Comparison of ENCODE assay signal across 26 cellular contexts in genomic region chr1:152466217-152466616, GRCh38. TPM values are rescaled to one million over a fixed set of nuclear protein-coding genes. Genes with fewer than 3 reads are reported as not detected.
DNase-seq lines count a peak whose midpoint lies in the region; ATAC-seq, FAIRE-seq and TF ChIP-seq lines count a peak whose summit lies in the region.
"Had no signal": no experiment of that assay in that cellular context is flagged by ENCODE, and none has a peak within 500 bp of the region (broad histone marks: within the 10 kb centered on the region; RNA-seq: fewer than 3 reads in every experiment).

No MANE protein-coding gene starts in this region.

- peaks cover 0 to 10% (median 3%) of the 10 kb centered on the region in 7 donors for H3K9me3 Mint-ChIP-seq in CD14-positive monocyte

- H3K4me3 Mint-ChIP-seq in CD14-positive monocyte: no peak overlapping the region
- H3K4me3 Mint-ChIP-seq: CD4-positive, alpha-beta memory T cell had no signal

- H3K9ac ChIP-seq in GM12878 (ENCODE audit: control insufficient read depth, insufficient read depth, low read length): no peak overlapping the region
- H3K9ac ChIP-seq: BLaER1 treated with 17β-estradiol and CSF1 and Interleukin-3, amounts not matched to agents 10 nM and 100 nM; GM23248 had no signal

- no peak for TF ChIP-seq POLR2A in GM12878 (IDR thresholded peaks at IDR 0.05; ENCODE audit: low read depth, low read length)

- H3K4me2 ChIP-seq in GM12878 (ENCODE audit: control insufficient read depth, insufficient read depth): no peak overlapping the region
- H3K4me2 ChIP-seq: A549; BLaER1 treated with 17β-estradiol and CSF1 and Interleukin-3, amounts not matched to agents 10 nM and 100 nM had no signal

- no peaks in the 10 kb centered on the region for H3K27me3 ChIP-seq in GM12878 (replicated peaks in 1 of 2; ENCODE audit: control insufficient read depth in 2 of 2, insufficient read depth in 2 of 2, low read length in 1 of 2)
- H3K27me3 ChIP-seq: BLaER1 treated with 17β-estradiol and CSF1 and Interleukin-3, amounts not matched to agents 10 nM and 100 nM had no signal

- TF ChIP-seq RAD21 in GM12878 (IDR thresholded peaks at IDR 0.05; ENCODE audit: insufficient read depth, low read depth, low read length): no peak

- FAIRE-seq in A204.1 (lab: Jason Lieb, UNC): peak; percentile 76
- peak; percentile 7 for FAIRE-seq in GM12878 (lab: Jason Lieb, UNC)
- FAIRE-seq in islet of Langerhans (lab: Jason Lieb, UNC): peak; percentile 17
- FAIRE-seq: A549, GM12892, GM19239, H1 had no signal

- DNase-seq in GM12878 (ENCODE audit: low read depth, low spot score) (no peak), CD14-positive monocyte (ENCODE audit: low spot score) (no peak), T1000 (lab: John Stamatoyannopoulos, UW) (no peak)
- DNase-seq: ACHN; AML-193; BE2C; Calu3; CD4-positive, alpha-beta memory T cell; COR-L47; DMS53; DMS79 treated with DMSO at 0.1 percent for 48 hours; GF-D8; GM23248; H7; HCEC 1CT had no signal

- H3K4me3 ChIP-seq in GM12878: no peak overlapping the region
- H3K4me3 ChIP-seq: A549; BLaER1 treated with 17β-estradiol and CSF1 and Interleukin-3, amounts not matched to agents 10 nM and 100 nM; GM23248 had no signal

- SMC1A ChIA-PET in GM12878 (lab: Charles Lee; ENCODE audit: uncharacterized antibody, unreplicated experiment): no interaction called here

- H3K27me3 Mint-ChIP-seq in CD14-positive monocyte (ENCODE audit: low read depth in 3 of 3): peaks cover 6 to 15% (median 6%) of the 10 kb centered on the region in 3 donors

- no peak overlapping the region for H2AFZ ChIP-seq in GM12878 (ENCODE audit: control insufficient read depth, low read depth, low read length)
- H2AFZ ChIP-seq: GM23248 had no signal

- in situ Hi-C loops in GM12878 (cut with MboI): no loop called here

- no peak overlapping the region for H3K27ac Mint-ChIP-seq in CD14-positive monocyte
- H3K27ac Mint-ChIP-seq: CD4-positive, alpha-beta memory T cell had no signal

- H3K4me1 Mint-ChIP-seq in CD14-positive monocyte: peaks cover 2% of the 10 kb centered on the region

- no peak overlapping the region for H3K27ac ChIP-seq in GM12878 (ENCODE audit: control insufficient read depth, insufficient read depth)
- H3K27ac ChIP-seq: 22Rv1; A549; BLaER1 treated with 17β-estradiol and CSF1 and Interleukin-3, amounts not matched to agents 10 nM and 100 nM; GM23248 had no signal

- TF ChIP-seq CTCF in GM12878 (IDR thresholded peaks at IDR 0.05 in 2 of 3, conservative IDR thresholded peaks at IDR 0.05 in 1 of 3; ENCODE audit: control insufficient read depth in 2 of 3, extremely low read depth in 1 of 3, insufficient read depth in 1 of 3, low read depth in 3 of 3, low read length in 3 of 3) (no peak), CD14-positive monocyte (IDR thresholded peaks at IDR 0.05) (no peak)

- RAD21 ChIA-PET in GM12878 (lab: Charles Lee; ENCODE audit: unreplicated experiment): no interaction called here

- ATAC-seq in GM12878 (no peak), HG03565 (IDR thresholded peaks at IDR 0.05; ENCODE audit: unreplicated experiment) (no peak)
- ATAC-seq: A549 had no signal

- WGBS in GM12878 (ENCODE audit: insufficient coverage, insufficient replicate concordance, low lambda C conversion rate, missing lambda C conversion rate): 39% methylated on average over 1 of the region's 1 CpG

- no peak for TF ChIP-seq EP300 in GM12878 (IDR thresholded peaks at IDR 0.05; ENCODE audit: borderline replicate concordance in 1 of 2, control insufficient read depth in 1 of 2, low read depth in 2 of 2, low read length in 2 of 2)

- H3K4me1 ChIP-seq in GM12878 (ENCODE audit: control insufficient read depth, insufficient read depth, low read length): no peaks in the 10 kb centered on the region
- H3K4me1 ChIP-seq: A549; BE2C; BLaER1 treated with 17β-estradiol and CSF1 and Interleukin-3, amounts not matched to agents 10 nM and 100 nM had no signal

- no peaks in the 10 kb centered on the region for H4K20me1 ChIP-seq in GM12878 (ENCODE audit: control insufficient read depth, insufficient read depth)
- H4K20me1 ChIP-seq: BLaER1 treated with 17β-estradiol and CSF1 and Interleukin-3, amounts not matched to agents 10 nM and 100 nM had no signal

- CTCF ChIA-PET in GM12878 (lab: Yijun Ruan, JAX): interaction anchor here (0.9 kb wide), 1 partner anchor 26 kb away, joined by 3 read pairs; no protein-coding TSS in a partner anchor

- no peaks in the 10 kb centered on the region for H3K79me2 ChIP-seq in GM12878 (ENCODE audit: control insufficient read depth, insufficient read depth, low read length)

- H3K9me3 ChIP-seq in GM12878 (replicated peaks; ENCODE audit: control insufficient read depth, insufficient read depth, low read length): no peaks in the 10 kb centered on the region
- H3K9me3 ChIP-seq: BE2C had no signal

- POLR2A ChIA-PET in GM12878 (lab: Charles Lee): no interaction called here

- no TSS peak for BruUV-seq in GM12878 (replicated peaks; lab: Mats Ljungman, UMichigan)

- H3K36me3 ChIP-seq in GM12878 (ENCODE audit: control insufficient read depth in 2 of 2, insufficient read depth in 2 of 2, low read length in 1 of 2): no peaks in the 10 kb centered on the region
- H3K36me3 ChIP-seq: BE2C; BLaER1 treated with 17β-estradiol and CSF1 and Interleukin-3, amounts not matched to agents 10 nM and 100 nM had no signal

- no peaks in the 10 kb centered on the region for H3K36me3 Mint-ChIP-seq in CD14-positive monocyte
- H3K36me3 Mint-ChIP-seq: CD4-positive, alpha-beta memory T cell had no signal

- intact Hi-C loops in GM12878 (cut with micrococcal nuclease; ENCODE audit: unreplicated experiment) (no loop called here), CD14-positive monocyte (cut with micrococcal nuclease) (no loop called here)

RNA-seq across cellular contexts. Expression of gene LCE5A, which starts 44.4 kb away (rescaled TPM):
- not detected in 2 replicates for total RNA-seq in GM12878 (2013; cell fraction: nucleolus; rRNA removed)
- not detected in 2 replicates for total RNA-seq in GM12878 (2014; rRNA removed)
- total RNA-seq in GM12878 (2014; rRNA removed; fragmentation: Illumina TruSeq; extraction: Trizol): not detected in 2 replicates
- not detected in 2 replicates for total RNA-seq in GM12878 (2021)
- not detected for polyA plus RNA-seq in GM12878 (2011; ENCODE audit: low read depth)
- not detected in 2 replicates for polyA plus RNA-seq in GM12878 (2011; rRNA removed)
- not detected in 2 replicates for polyA plus RNA-seq in GM12878 (2011; cell fraction: cytosol; rRNA removed)
- not detected in 2 replicates for polyA plus RNA-seq in GM12878 (2011; cell fraction: nucleus; rRNA removed)
- not detected in 2 replicates for polyA plus RNA-seq in GM12878 (2012)
- not detected in 2 replicates for polyA plus RNA-seq in GM12878 (2014; fragmentation: Illumina TruSeq; extraction: Trizol)
- not detected for polyA plus RNA-seq in GM12878 (2014; fragmentation: Nextera tagmentation; extraction: Ambion mirVana)
- not detected in 2 replicates for polyA plus RNA-seq in GM12878 (2014; rRNA removed)
- not detected for polyA plus RNA-seq in GM12878 (2016; fragmentation: Nextera tagmentation; extraction: Ambion mirVana)
- polyA minus RNA-seq in GM12878 (2011; rRNA and poly(A)+ RNA removed): not detected in 2 replicates
- not detected in 2 replicates for polyA minus RNA-seq in GM12878 (2011; cell fraction: cytosol; rRNA and poly(A)+ RNA removed)
- polyA minus RNA-seq in GM12878 (2011; cell fraction: nucleus; rRNA and poly(A)+ RNA removed): not detected in 2 replicates
- polyA plus RNA-seq in CD14-positive monocyte: not detected
- total RNA-seq: Calu3; CD4-positive, alpha-beta memory T cell; Daoy; G401; GM23248; H1; H7 had no signal
- polyA plus RNA-seq: A549; CD4-positive, alpha-beta memory T cell; GM23248; H1 had no signal

RNA-seq across cellular contexts. Expression of gene CRCT1, which starts 48.1 kb away (rescaled TPM):
- total RNA-seq in GM12878 (2013; cell fraction: nucleolus; rRNA removed): not detected in 2 replicates
- total RNA-seq in GM12878 (2014; rRNA removed): not detected in 2 replicates
- not detected in 2 replicates for total RNA-seq in GM12878 (2014; rRNA removed; fragmentation: Illumina TruSeq; extraction: Trizol)
- total RNA-seq in GM12878 (2021): not detected in 2 replicates
- polyA plus RNA-seq in GM12878 (2011; ENCODE audit: low read depth): not detected
- polyA plus RNA-seq in GM12878 (2011; rRNA removed): not detected in 2 replicates
- polyA plus RNA-seq in GM12878 (2011; cell fraction: cytosol; rRNA removed): not detected in 2 replicates
- polyA plus RNA-seq in GM12878 (2011; cell fraction: nucleus; rRNA removed): not detected in 2 replicates
- not detected in 2 replicates for polyA plus RNA-seq in GM12878 (2012)
- polyA plus RNA-seq in GM12878 (2014; fragmentation: Illumina TruSeq; extraction: Trizol): not detected in 2 replicates
- polyA plus RNA-seq in GM12878 (2014; fragmentation: Nextera tagmentation; extraction: Ambion mirVana): not detected
- not detected in 2 replicates for polyA plus RNA-seq in GM12878 (2014; rRNA removed)
- polyA plus RNA-seq in GM12878 (2016; fragmentation: Nextera tagmentation; extraction: Ambion mirVana): not detected
- polyA minus RNA-seq in GM12878 (2011; rRNA and poly(A)+ RNA removed): not detected in 2 replicates
- not detected in 2 replicates for polyA minus RNA-seq in GM12878 (2011; cell fraction: cytosol; rRNA and poly(A)+ RNA removed)
- polyA minus RNA-seq in GM12878 (2011; cell fraction: nucleus; rRNA and poly(A)+ RNA removed): not detected in 2 replicates
- polyA plus RNA-seq in CD14-positive monocyte: not detected
- total RNA-seq: Calu3; CD4-positive, alpha-beta memory T cell; Daoy; G401; GM23248; H1; H7 had no signal
- polyA plus RNA-seq: CD4-positive, alpha-beta memory T cell; GM23248; H1 had no signal

RNA-seq across cellular contexts. Expression of gene CRNN, which starts 52.2 kb away (rescaled TPM):
- not detected in 2 replicates for total RNA-seq in GM12878 (2013; cell fraction: nucleolus; rRNA removed)
- not detected in 2 replicates for total RNA-seq in GM12878 (2014; rRNA removed)
- total RNA-seq in GM12878 (2014; rRNA removed; fragmentation: Illumina TruSeq; extraction: Trizol): not detected in 2 replicates
- not detected in 2 replicates for total RNA-seq in GM12878 (2021)
- polyA plus RNA-seq in GM12878 (2011; ENCODE audit: low read depth): not detected
- not detected in 2 replicates for polyA plus RNA-seq in GM12878 (2011; rRNA removed)
- not detected in 2 replicates for polyA plus RNA-seq in GM12878 (2011; cell fraction: cytosol; rRNA removed)
- not detected in 2 replicates for polyA plus RNA-seq in GM12878 (2011; cell fraction: nucleus; rRNA removed)
- polyA plus RNA-seq in GM12878 (2012): not detected in 2 replicates
- not detected in 2 replicates for polyA plus RNA-seq in GM12878 (2014; fragmentation: Illumina TruSeq; extraction: Trizol)
- polyA plus RNA-seq in GM12878 (2014; fragmentation: Nextera tagmentation; extraction: Ambion mirVana): not detected
- polyA plus RNA-seq in GM12878 (2014; rRNA removed): not detected in 2 replicates
- not detected for polyA plus RNA-seq in GM12878 (2016; fragmentation: Nextera tagmentation; extraction: Ambion mirVana)
- polyA minus RNA-seq in GM12878 (2011; rRNA and poly(A)+ RNA removed): not detected in 2 replicates
- not detected in 2 replicates for polyA minus RNA-seq in GM12878 (2011; cell fraction: cytosol; rRNA and poly(A)+ RNA removed)
- polyA minus RNA-seq in GM12878 (2011; cell fraction: nucleus; rRNA and poly(A)+ RNA removed): not detected in 2 replicates
- not detected for polyA plus RNA-seq in CD14-positive monocyte
- total RNA-seq: Calu3; CD4-positive, alpha-beta memory T cell; Daoy; G401; GM23248; H1; H7 had no signal
- polyA plus RNA-seq: A549; CD4-positive, alpha-beta memory T cell; GM23248; H1 had no signal
